Comparison of ENCODE assay signal across 1 cellular context in genomic region chr17:40371261-40371929, GRCh38.
TF ChIP-seq lines count a peak whose summit lies in the region.

No MANE protein-coding gene starts in this region.

TF ChIP-seq in K562, 482 proteins besides CTCF, POLR2A, EP300 and RAD21:
- TF ChIP-seq ARNT (IDR thresholded peaks at IDR 0.05) (0 out of 4 replicates have a peak, but pooled peaks of 1 of the 2 experiments have one; percentile 34), SFPQ (IDR thresholded peaks at IDR 0.05; ENCODE audit: low read depth, low read length) (no peak), ELF4 (CRISPR knock-in tag; IDR thresholded peaks at IDR 0.05) (no peak), HNRNPLL (IDR thresholded peaks at IDR 0.05; ENCODE audit: low read depth, low read length, poor library complexity, severe bottlenecking) (no peak), ZBTB7A (IDR thresholded peaks at IDR 0.05; ENCODE audit: borderline replicate concordance, control insufficient read depth, low read depth, low read length) (peak; percentile 37; the same call in 1 of the 2 replicates), SIX5 (IDR thresholded peaks at IDR 0.05; ENCODE audit: borderline replicate concordance in 1 of 2, insufficient read depth in 1 of 2, low read depth in 1 of 2, low read length in 2 of 2) (peak; percentile 55 to 62; a peak in 3 of 4 replicates), CBX8 (IDR thresholded peaks at IDR 0.05; ENCODE audit: borderline replicate concordance, extremely low read depth, low read depth, low read length, poor library complexity, severe bottlenecking) (no peak), ATF1 (CRISPR knock-in tag; IDR thresholded peaks at IDR 0.05) (no peak), ATF1 (tag; IDR thresholded peaks at IDR 0.05) (0 out of 2 replicates have a peak, but pooled peaks have one; percentile 12), BRCA1 (IDR thresholded peaks at IDR 0.05) (no peak), BRCA1 (CRISPR knock-in tag; IDR thresholded peaks at IDR 0.05) (no peak), KLF13 (tag; IDR thresholded peaks at IDR 0.05; ENCODE audit: borderline replicate concordance, low read depth) (no peak), NUFIP1 (IDR thresholded peaks at IDR 0.05; ENCODE audit: partially characterized antibody) (no peak), ZZZ3 (IDR thresholded peaks at IDR 0.05) (no peak), SRSF9 (IDR thresholded peaks at IDR 0.05; ENCODE audit: borderline replicate concordance, low read depth, low read length) (no peak), FOXA3 (CRISPR knock-in tag; conservative IDR thresholded peaks at IDR 0.05 in 1 of 2, IDR thresholded peaks at IDR 0.05 in 1 of 2) (no peak), REST (CRISPR knock-in tag; IDR thresholded peaks at IDR 0.05; ENCODE audit: low read depth) (no peak), CC2D1A (IDR thresholded peaks at IDR 0.05) (0 out of 2 replicates have a peak, but pooled peaks have one; percentile 14), SMARCA4 (IDR thresholded peaks at IDR 0.05) (no peak), HINFP (tag; conservative IDR thresholded peaks at IDR 0.05; ENCODE audit: low read depth) (no peak), SLC30A9 (CRISPR knock-in tag; IDR thresholded peaks at IDR 0.05) (no peak), TCF15 (CRISPR knock-in tag; IDR thresholded peaks at IDR 0.05) (no peak), C11orf30 (IDR thresholded peaks at IDR 0.05; ENCODE audit: low read depth) (no peak), MTA2 (IDR thresholded peaks at IDR 0.05; ENCODE audit: low read depth) (no peak), CBX1 (IDR thresholded peaks at IDR 0.05; ENCODE audit: low read depth) (peak; percentile 75; the same call in 1 of the 2 replicates), CCNT2 (IDR thresholded peaks at IDR 0.05; ENCODE audit: borderline replicate concordance, extremely low read depth, insufficient read length, low read depth, low read length) (no peak), NR1H2 (CRISPR knock-in tag; IDR thresholded peaks at IDR 0.05) (no peak), ZKSCAN1 (IDR thresholded peaks at IDR 0.05; ENCODE audit: low read depth, low read length) (no peak), SUPT5H (IDR thresholded peaks at IDR 0.05) (no peak), ZNF143 (CRISPR knock-in tag; IDR thresholded peaks at IDR 0.05) (peak; percentile 77), CREM (IDR thresholded peaks at IDR 0.05; ENCODE audit: low read depth) (peak; percentile 62), RREB1 (CRISPR knock-in tag; IDR thresholded peaks at IDR 0.05) (no peak), CBX5 (IDR thresholded peaks at IDR 0.05; ENCODE audit: borderline replicate concordance, low read depth) (peak; percentile 40; the same call in 1 of the 2 replicates), HCFC1 (IDR thresholded peaks at IDR 0.05; ENCODE audit: low read depth, low read length) (peak; percentile 83), RB1 (IDR thresholded peaks at IDR 0.05; ENCODE audit: low read depth) (no peak), ZNF263 (CRISPR knock-in tag; IDR thresholded peaks at IDR 0.05; ENCODE audit: borderline replicate concordance) (no peak), ZNF444 (CRISPR knock-in tag; IDR thresholded peaks at IDR 0.05) (no peak), CREB3 (tag; conservative IDR thresholded peaks at IDR 0.05; ENCODE audit: low read depth) (no peak), ZBED1 (IDR thresholded peaks at IDR 0.05) (no peak), CBX3 (IDR thresholded peaks at IDR 0.05; ENCODE audit: borderline replicate concordance in 1 of 2, low read length in 2 of 2) (peak in 1 of 2 experiments; percentile 77; a peak in 1 of 3 replicates), TRIM28 (IDR thresholded peaks at IDR 0.05) (peak; percentile 57), ZBTB33 (CRISPR knock-in tag; IDR thresholded peaks at IDR 0.05) (peak; percentile 77)
- TF ChIP-seq, protein P1, sequence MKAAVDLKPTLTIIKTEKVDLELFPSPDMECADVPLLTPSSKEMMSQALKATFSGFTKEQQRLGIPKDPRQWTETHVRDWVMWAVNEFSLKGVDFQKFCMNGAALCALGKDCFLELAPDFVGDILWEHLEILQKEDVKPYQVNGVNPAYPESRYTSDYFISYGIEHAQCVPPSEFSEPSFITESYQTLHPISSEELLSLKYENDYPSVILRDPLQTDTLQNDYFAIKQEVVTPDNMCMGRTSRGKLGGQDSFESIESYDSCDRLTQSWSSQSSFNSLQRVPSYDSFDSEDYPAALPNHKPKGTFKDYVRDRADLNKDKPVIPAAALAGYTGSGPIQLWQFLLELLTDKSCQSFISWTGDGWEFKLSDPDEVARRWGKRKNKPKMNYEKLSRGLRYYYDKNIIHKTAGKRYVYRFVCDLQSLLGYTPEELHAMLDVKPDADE (conservative IDR thresholded peaks at IDR 0.05; ENCODE audit: control insufficient read depth, low read depth, low read length) = 0 out of 2 replicates have a peak, but pooled peaks have one; percentile 31
- TF ChIP-seq, protein P2, sequence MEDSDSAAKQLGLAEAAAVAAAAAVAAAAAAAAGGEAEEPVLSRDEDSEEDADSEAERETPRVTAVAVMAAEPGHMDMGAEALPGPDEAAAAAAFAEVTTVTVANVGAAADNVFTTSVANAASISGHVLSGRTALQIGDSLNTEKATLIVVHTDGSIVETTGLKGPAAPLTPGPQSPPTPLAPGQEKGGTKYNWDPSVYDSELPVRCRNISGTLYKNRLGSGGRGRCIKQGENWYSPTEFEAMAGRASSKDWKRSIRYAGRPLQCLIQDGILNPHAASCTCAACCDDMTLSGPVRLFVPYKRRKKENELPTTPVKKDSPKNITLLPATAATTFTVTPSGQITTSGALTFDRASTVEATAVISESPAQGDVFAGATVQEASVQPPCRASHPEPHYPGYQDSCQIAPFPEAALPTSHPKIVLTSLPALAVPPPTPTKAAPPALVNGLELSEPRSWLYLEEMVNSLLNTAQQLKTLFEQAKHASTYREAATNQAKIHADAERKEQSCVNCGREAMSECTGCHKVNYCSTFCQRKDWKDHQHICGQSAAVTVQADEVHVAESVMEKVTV (CRISPR knock-in tag; IDR thresholded peaks at IDR 0.05) = no peak
